1 cellular context compared by ENCODE assay signal in the genomic region with DNA sequence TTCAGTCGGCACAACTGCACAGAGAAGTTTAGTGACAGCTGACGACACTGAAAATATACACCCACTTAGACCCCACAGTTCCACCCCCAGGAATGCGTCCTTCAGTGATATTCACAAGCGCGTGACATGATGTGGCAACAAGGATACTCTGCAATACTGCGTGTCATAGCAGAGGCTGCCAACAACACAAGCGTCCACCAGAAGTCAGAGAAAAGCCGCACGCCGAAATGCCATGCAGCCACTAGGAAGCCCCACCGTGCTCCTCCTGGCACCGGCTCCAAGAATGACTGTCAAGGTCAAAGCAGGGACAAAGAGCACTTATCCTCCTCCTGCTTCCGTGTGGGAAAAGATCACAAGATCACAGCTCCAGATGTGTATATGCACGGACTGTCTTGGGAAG.
TF ChIP-seq lines count a peak whose summit lies in the region.

No MANE protein-coding gene starts in this region.

TF ChIP-seq in SK-N-SH, 30 proteins besides CTCF, POLR2A, EP300 and RAD21 (continued from another document):
- TF ChIP-seq, protein P1, sequence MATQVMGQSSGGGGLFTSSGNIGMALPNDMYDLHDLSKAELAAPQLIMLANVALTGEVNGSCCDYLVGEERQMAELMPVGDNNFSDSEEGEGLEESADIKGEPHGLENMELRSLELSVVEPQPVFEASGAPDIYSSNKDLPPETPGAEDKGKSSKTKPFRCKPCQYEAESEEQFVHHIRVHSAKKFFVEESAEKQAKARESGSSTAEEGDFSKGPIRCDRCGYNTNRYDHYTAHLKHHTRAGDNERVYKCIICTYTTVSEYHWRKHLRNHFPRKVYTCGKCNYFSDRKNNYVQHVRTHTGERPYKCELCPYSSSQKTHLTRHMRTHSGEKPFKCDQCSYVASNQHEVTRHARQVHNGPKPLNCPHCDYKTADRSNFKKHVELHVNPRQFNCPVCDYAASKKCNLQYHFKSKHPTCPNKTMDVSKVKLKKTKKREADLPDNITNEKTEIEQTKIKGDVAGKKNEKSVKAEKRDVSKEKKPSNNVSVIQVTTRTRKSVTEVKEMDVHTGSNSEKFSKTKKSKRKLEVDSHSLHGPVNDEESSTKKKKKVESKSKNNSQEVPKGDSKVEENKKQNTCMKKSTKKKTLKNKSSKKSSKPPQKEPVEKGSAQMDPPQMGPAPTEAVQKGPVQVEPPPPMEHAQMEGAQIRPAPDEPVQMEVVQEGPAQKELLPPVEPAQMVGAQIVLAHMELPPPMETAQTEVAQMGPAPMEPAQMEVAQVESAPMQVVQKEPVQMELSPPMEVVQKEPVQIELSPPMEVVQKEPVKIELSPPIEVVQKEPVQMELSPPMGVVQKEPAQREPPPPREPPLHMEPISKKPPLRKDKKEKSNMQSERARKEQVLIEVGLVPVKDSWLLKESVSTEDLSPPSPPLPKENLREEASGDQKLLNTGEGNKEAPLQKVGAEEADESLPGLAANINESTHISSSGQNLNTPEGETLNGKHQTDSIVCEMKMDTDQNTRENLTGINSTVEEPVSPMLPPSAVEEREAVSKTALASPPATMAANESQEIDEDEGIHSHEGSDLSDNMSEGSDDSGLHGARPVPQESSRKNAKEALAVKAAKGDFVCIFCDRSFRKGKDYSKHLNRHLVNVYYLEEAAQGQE (IDR thresholded peaks at IDR 0.05; ENCODE audit: low read depth, low read length) = no peak
- TF ChIP-seq RCOR1 (IDR thresholded peaks at IDR 0.05; ENCODE audit: low read length) = no peak
- no peak for TF ChIP-seq TCF12 (IDR thresholded peaks at IDR 0.05)
- no peak for TF ChIP-seq NFIC (IDR thresholded peaks at IDR 0.05; ENCODE audit: borderline replicate concordance)
- TF ChIP-seq POLR2AphosphoS5 (IDR thresholded peaks at IDR 0.05; ENCODE audit: low read depth, low read length) = no peak
- TF ChIP-seq TAF1 (IDR thresholded peaks at IDR 0.05; ENCODE audit: borderline replicate concordance, low read depth, low read length) = no peak
- TF ChIP-seq, protein P2, sequence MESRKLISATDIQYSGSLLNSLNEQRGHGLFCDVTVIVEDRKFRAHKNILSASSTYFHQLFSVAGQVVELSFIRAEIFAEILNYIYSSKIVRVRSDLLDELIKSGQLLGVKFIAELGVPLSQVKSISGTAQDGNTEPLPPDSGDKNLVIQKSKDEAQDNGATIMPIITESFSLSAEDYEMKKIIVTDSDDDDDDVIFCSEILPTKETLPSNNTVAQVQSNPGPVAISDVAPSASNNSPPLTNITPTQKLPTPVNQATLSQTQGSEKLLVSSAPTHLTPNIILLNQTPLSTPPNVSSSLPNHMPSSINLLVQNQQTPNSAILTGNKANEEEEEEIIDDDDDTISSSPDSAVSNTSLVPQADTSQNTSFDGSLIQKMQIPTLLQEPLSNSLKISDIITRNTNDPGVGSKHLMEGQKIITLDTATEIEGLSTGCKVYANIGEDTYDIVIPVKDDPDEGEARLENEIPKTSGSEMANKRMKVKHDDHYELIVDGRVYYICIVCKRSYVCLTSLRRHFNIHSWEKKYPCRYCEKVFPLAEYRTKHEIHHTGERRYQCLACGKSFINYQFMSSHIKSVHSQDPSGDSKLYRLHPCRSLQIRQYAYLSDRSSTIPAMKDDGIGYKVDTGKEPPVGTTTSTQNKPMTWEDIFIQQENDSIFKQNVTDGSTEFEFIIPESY (IDR thresholded peaks at IDR 0.05; ENCODE audit: borderline replicate concordance, low read depth) = no peak
- no peak for TF ChIP-seq GABPA (IDR thresholded peaks at IDR 0.05; ENCODE audit: low read depth)
- TF ChIP-seq JUND (IDR thresholded peaks at IDR 0.05) = no peak
- no peak for TF ChIP-seq RFX5 (IDR thresholded peaks at IDR 0.05; ENCODE audit: low read length)
- TF ChIP-seq, protein P3, sequence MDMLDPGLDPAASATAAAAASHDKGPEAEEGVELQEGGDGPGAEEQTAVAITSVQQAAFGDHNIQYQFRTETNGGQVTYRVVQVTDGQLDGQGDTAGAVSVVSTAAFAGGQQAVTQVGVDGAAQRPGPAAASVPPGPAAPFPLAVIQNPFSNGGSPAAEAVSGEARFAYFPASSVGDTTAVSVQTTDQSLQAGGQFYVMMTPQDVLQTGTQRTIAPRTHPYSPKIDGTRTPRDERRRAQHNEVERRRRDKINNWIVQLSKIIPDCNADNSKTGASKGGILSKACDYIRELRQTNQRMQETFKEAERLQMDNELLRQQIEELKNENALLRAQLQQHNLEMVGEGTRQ (IDR thresholded peaks at IDR 0.05; ENCODE audit: borderline replicate concordance, low read depth, low read length) = no peak
- no peak for TF ChIP-seq NRF1 (IDR thresholded peaks at IDR 0.05; ENCODE audit: low read depth, low read length)
- no peak for TF ChIP-seq YY1 (IDR thresholded peaks at IDR 0.05; ENCODE audit: low read depth)
- no peak for TF ChIP-seq CHD2 (IDR thresholded peaks at IDR 0.05; ENCODE audit: low read length, partially characterized antibody)
- TF ChIP-seq, protein P4, sequence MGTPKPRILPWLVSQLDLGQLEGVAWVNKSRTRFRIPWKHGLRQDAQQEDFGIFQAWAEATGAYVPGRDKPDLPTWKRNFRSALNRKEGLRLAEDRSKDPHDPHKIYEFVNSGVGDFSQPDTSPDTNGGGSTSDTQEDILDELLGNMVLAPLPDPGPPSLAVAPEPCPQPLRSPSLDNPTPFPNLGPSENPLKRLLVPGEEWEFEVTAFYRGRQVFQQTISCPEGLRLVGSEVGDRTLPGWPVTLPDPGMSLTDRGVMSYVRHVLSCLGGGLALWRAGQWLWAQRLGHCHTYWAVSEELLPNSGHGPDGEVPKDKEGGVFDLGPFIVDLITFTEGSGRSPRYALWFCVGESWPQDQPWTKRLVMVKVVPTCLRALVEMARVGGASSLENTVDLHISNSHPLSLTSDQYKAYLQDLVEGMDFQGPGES (IDR thresholded peaks at IDR 0.05; ENCODE audit: low read depth, low read length) = no peak
- TF ChIP-seq SMC3 (IDR thresholded peaks at IDR 0.05; ENCODE audit: low read depth, low read length) = no peak
- no peak for TF ChIP-seq FOXM1 (IDR thresholded peaks at IDR 0.05; ENCODE audit: low read depth)
- TF ChIP-seq ELF1 (IDR thresholded peaks at IDR 0.05) = no peak
